Comparison of ENCODE assay signal across 19 cellular contexts in genomic region chr2:176579608-176580007, GRCh38.
DNase-seq lines count a peak whose midpoint lies in the region; ATAC-seq and TF ChIP-seq lines count a peak whose summit lies in the region.
"Had no signal": no experiment of that assay in that cellular context is flagged by ENCODE, and none has a peak within 500 bp of the region (broad histone marks: within the 10 kb centered on the region; RNA-seq: fewer than 3 reads in every experiment).

No MANE protein-coding gene starts in this region.

- TF ChIP-seq EP300 in transverse colon (IDR thresholded peaks at IDR 0.05; ENCODE audit: low read depth) = no peak

- TF ChIP-seq CTCF in transverse colon (IDR thresholded peaks at IDR 0.05) = no peak

- H3K27me3 ChIP-seq in transverse colon (no peaks in the 10 kb centered on the region), right cardiac atrium (ENCODE audit: control insufficient read depth, insufficient read depth) (peaks cover 2% of the 10 kb centered on the region)
- H3K27me3 ChIP-seq: BLaER1 treated with 17β-estradiol and CSF1 and Interleukin-3, amounts not matched to agents 10 nM and 100 nM had no signal

- peak overlapping the region in 2 of 4 donors; percentile 13 to 31 for H3K27ac ChIP-seq in transverse colon
- no peak overlapping the region for H3K27ac ChIP-seq in right cardiac atrium (ENCODE audit: low read length)
- H3K27ac ChIP-seq: 22Rv1; BLaER1 treated with 17β-estradiol and CSF1 and Interleukin-3, amounts not matched to agents 10 nM and 100 nM; C4-2B had no signal

- H3K9me3 Mint-ChIP-seq in activated T-cell treated with anti-CD3 and anti-CD28 coated beads, Interleukin-2, amount 50 U/mL, for 72 hours = no peaks in the 10 kb centered on the region
- H3K9me3 Mint-ChIP-seq: CD4-positive, alpha-beta T cell; CD8-positive, alpha-beta T cell had no signal

- TF ChIP-seq POLR2A in transverse colon (IDR thresholded peaks at IDR 0.05) = no peak

- intact Hi-C loops in left colon (cut with DNase I, micrococcal nuclease) = no loop called here
- intact Hi-C loops in transverse colon (cut with DNase I; ENCODE audit: low total_unique reads) = no loop called here
- intact Hi-C loops in right cardiac atrium (cut with DNase I) = no loop called here

- no peak overlapping the region for H3K4me3 Mint-ChIP-seq in activated T-cell treated with anti-CD3 and anti-CD28 coated beads, Interleukin-2, amount 50 U/mL, for 72 hours
- H3K4me3 Mint-ChIP-seq: B cell; CD4-positive, alpha-beta T cell; CD8-positive, alpha-beta T cell had no signal

- H3K27ac Mint-ChIP-seq in activated T-cell treated with anti-CD3 and anti-CD28 coated beads, Interleukin-2, amount 50 U/mL, for 72 hours = no peak overlapping the region
- H3K27ac Mint-ChIP-seq: B cell; CD4-positive, alpha-beta T cell; CD8-positive, alpha-beta T cell had no signal

- in situ Hi-C loops in transverse colon (cut with MboI; ENCODE audit: low pct_ligation_motif_present in 1 of 4, low pct_unique_long_range_greater_than_20kb in 1 of 4, low sequenced_read_pairs in 3 of 4) = no loop called here

- H3K9me3 ChIP-seq in transverse colon = no peaks in the 10 kb centered on the region
- no peaks in the 10 kb centered on the region for H3K9me3 ChIP-seq in right cardiac atrium (ENCODE audit: control insufficient read depth, low read length)
- H3K9me3 ChIP-seq: A549, Caco-2 had no signal

- ATAC-seq in left colon = peak; percentile 84
- no peak for ATAC-seq in right cardiac atrium
- no peak for ATAC-seq in activated T-cell treated with anti-CD3 and anti-CD28 coated beads, Interleukin-2, amount 50 U/mL, for 72 hours (replicated peaks in 1 of 2)
- ATAC-seq: A549; CD8-positive, alpha-beta T cell had no signal

- WGBS in transverse colon (ENCODE audit: low coverage in 1 of 2), 2 donors = 46 to 54% methylated on average over 2 to 6 of the region's 6 CpGs
- 90% methylated on average over 6 of the region's 6 CpGs for WGBS in right cardiac atrium

- no peaks in the 10 kb centered on the region for H3K36me3 ChIP-seq in transverse colon
- H3K36me3 ChIP-seq: BLaER1 treated with 17β-estradiol and CSF1 and Interleukin-3, amounts not matched to agents 10 nM and 100 nM had no signal

- H3K4me3 ChIP-seq in transverse colon (no peak overlapping the region), right cardiac atrium (ENCODE audit: low read length) (no peak overlapping the region)
- H3K4me3 ChIP-seq: A549; BLaER1 treated with 17β-estradiol and CSF1 and Interleukin-3, amounts not matched to agents 10 nM and 100 nM had no signal

- peaks cover 0 to 34% (median 30%) of the 10 kb centered on the region in 4 donors for H3K4me1 ChIP-seq in transverse colon
- H3K4me1 ChIP-seq in right cardiac atrium (ENCODE audit: control insufficient read depth, insufficient read depth, low read length) = no peaks in the 10 kb centered on the region
- H3K4me1 ChIP-seq: Caco-2 had no signal

- peaks cover 5% of the 10 kb centered on the region for H3K4me1 Mint-ChIP-seq in activated T-cell treated with anti-CD3 and anti-CD28 coated beads, Interleukin-2, amount 50 U/mL, for 72 hours (ENCODE audit: low read depth)
- H3K4me1 Mint-ChIP-seq: B cell had no signal

- DNase-seq in HuH-7 (ENCODE audit: low spot score) = peak; percentile 32
- DNase-seq in SW480 (ENCODE audit: low spot score) = peak; percentile 36
- DNase-seq in left colon = peak in 1 of 2 donors; percentile 21
- peak; percentile 22 for DNase-seq in transverse colon
- DNase-seq in right cardiac atrium = no peak
- no peak for DNase-seq in NCI-H1694 treated with DMSO at 0.1 percent for 48 hours (lab: John Stamatoyannopoulos, UW)
- DNase-seq in activated T-cell treated with anti-CD3 and anti-CD28 coated beads, Interleukin-2, amount 50 U/mL, for 72 hours = no peak
- DNase-seq: AML-193; Caco-2; Calu3; CD4-positive, alpha-beta T cell; CD8-positive, alpha-beta T cell; DMS79 treated with DMSO at 0.1 percent for 48 hours; GF-D8 had no signal

- H3K27me3 Mint-ChIP-seq in activated T-cell treated with anti-CD3 and anti-CD28 coated beads, Interleukin-2, amount 50 U/mL, for 72 hours (ENCODE audit: low read depth) = peaks cover 16% of the 10 kb centered on the region

- H3K36me3 Mint-ChIP-seq in activated T-cell treated with anti-CD3 and anti-CD28 coated beads, Interleukin-2, amount 50 U/mL, for 72 hours (ENCODE audit: insufficient read depth in 2 of 2) = no peaks in the 10 kb centered on the region
- H3K36me3 Mint-ChIP-seq: CD8-positive, alpha-beta T cell had no signal

Comparison
In these comparisons a context has a peak if more than half of its experiments do, and no peak if none do; other contexts are left out.
1. DNase-seq: peak in HuH-7 (single experiment), SW480 (single experiment) and transverse colon (single experiment); none in right cardiac atrium (0 of 3), NCI-H1694 treated with DMSO at 0.1 percent for 48 hours (single experiment) and activated T-cell treated with anti-CD3 and anti-CD28 coated beads, Interleukin-2, amount 50 U/mL, for 72 hours (0 of 2).